Comparison of ENCODE assay signal across 2 cellular contexts in the genomic region with DNA sequence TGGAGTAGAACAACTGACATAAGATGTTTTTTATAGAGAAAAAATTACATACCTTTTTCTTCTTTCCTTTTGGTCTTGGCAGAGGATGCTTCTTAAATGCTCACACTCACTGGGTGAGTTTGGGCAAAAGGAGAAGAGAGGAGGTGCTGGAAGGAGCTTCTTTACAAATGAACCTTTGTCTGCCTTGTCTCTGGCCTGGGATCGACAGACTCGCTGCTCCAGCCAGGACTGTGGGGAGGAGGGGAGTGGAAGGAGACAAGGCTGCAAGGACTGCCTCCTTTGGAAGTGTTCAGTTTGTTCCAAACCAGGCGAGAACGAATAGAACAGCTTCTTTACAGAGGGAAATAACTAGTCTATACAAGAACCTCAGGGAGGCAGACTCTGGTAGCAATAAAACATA.
TF ChIP-seq lines count a peak whose summit lies in the region.

A gene (minus strand): TSS at position 101 of the 400 bp plus-strand sequence. CDS start 7,702 bp downstream, outside the sequence.

TF ChIP-seq in SK-N-SH, 30 proteins besides CTCF, POLR2A, EP300 and RAD21 (continued from another document):
- TF ChIP-seq, protein P1, sequence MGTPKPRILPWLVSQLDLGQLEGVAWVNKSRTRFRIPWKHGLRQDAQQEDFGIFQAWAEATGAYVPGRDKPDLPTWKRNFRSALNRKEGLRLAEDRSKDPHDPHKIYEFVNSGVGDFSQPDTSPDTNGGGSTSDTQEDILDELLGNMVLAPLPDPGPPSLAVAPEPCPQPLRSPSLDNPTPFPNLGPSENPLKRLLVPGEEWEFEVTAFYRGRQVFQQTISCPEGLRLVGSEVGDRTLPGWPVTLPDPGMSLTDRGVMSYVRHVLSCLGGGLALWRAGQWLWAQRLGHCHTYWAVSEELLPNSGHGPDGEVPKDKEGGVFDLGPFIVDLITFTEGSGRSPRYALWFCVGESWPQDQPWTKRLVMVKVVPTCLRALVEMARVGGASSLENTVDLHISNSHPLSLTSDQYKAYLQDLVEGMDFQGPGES (IDR thresholded peaks at IDR 0.05; ENCODE audit: low read depth, low read length) = no peak
- TF ChIP-seq CHD2 (IDR thresholded peaks at IDR 0.05; ENCODE audit: low read length, partially characterized antibody) (no peak), NRF1 (IDR thresholded peaks at IDR 0.05; ENCODE audit: low read depth, low read length) (no peak), FOXM1 (IDR thresholded peaks at IDR 0.05; ENCODE audit: low read depth) (no peak), GABPA (IDR thresholded peaks at IDR 0.05; ENCODE audit: low read depth) (no peak), EZH2phosphoT487 (IDR thresholded peaks at IDR 0.05; ENCODE audit: borderline replicate concordance, low read depth) (no peak), RXRA (IDR thresholded peaks at IDR 0.05; ENCODE audit: borderline replicate concordance, low read depth) (no peak), GATA2 (CRISPR knock-in tag; IDR thresholded peaks at IDR 0.05) (no peak), TAF1 (IDR thresholded peaks at IDR 0.05; ENCODE audit: borderline replicate concordance, low read depth, low read length) (no peak)
- TF ChIP-seq, protein P2, sequence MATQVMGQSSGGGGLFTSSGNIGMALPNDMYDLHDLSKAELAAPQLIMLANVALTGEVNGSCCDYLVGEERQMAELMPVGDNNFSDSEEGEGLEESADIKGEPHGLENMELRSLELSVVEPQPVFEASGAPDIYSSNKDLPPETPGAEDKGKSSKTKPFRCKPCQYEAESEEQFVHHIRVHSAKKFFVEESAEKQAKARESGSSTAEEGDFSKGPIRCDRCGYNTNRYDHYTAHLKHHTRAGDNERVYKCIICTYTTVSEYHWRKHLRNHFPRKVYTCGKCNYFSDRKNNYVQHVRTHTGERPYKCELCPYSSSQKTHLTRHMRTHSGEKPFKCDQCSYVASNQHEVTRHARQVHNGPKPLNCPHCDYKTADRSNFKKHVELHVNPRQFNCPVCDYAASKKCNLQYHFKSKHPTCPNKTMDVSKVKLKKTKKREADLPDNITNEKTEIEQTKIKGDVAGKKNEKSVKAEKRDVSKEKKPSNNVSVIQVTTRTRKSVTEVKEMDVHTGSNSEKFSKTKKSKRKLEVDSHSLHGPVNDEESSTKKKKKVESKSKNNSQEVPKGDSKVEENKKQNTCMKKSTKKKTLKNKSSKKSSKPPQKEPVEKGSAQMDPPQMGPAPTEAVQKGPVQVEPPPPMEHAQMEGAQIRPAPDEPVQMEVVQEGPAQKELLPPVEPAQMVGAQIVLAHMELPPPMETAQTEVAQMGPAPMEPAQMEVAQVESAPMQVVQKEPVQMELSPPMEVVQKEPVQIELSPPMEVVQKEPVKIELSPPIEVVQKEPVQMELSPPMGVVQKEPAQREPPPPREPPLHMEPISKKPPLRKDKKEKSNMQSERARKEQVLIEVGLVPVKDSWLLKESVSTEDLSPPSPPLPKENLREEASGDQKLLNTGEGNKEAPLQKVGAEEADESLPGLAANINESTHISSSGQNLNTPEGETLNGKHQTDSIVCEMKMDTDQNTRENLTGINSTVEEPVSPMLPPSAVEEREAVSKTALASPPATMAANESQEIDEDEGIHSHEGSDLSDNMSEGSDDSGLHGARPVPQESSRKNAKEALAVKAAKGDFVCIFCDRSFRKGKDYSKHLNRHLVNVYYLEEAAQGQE (IDR thresholded peaks at IDR 0.05; ENCODE audit: low read depth, low read length) = no peak
- TF ChIP-seq, protein P3, sequence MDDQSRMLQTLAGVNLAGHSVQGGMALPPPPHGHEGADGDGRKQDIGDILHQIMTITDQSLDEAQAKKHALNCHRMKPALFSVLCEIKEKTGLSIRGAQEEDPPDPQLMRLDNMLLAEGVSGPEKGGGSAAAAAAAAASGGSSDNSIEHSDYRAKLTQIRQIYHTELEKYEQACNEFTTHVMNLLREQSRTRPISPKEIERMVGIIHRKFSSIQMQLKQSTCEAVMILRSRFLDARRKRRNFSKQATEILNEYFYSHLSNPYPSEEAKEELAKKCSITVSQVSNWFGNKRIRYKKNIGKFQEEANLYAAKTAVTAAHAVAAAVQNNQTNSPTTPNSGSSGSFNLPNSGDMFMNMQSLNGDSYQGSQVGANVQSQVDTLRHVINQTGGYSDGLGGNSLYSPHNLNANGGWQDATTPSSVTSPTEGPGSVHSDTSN (IDR thresholded peaks at IDR 0.05) = no peak
- TF ChIP-seq, protein P4, sequence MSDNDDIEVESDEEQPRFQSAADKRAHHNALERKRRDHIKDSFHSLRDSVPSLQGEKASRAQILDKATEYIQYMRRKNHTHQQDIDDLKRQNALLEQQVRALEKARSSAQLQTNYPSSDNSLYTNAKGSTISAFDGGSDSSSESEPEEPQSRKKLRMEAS (IDR thresholded peaks at IDR 0.05; ENCODE audit: low read depth) = no peak
TF ChIP-seq in SK-N-SH: peak in this region for 0.

TF ChIP-seq in SK-N-SH treated with all-trans-retinoic acid at 6 μM for 48 hours, 23 proteins besides CTCF, POLR2A, EP300 and RAD21 (continued from another document):
- TF ChIP-seq, protein P5, sequence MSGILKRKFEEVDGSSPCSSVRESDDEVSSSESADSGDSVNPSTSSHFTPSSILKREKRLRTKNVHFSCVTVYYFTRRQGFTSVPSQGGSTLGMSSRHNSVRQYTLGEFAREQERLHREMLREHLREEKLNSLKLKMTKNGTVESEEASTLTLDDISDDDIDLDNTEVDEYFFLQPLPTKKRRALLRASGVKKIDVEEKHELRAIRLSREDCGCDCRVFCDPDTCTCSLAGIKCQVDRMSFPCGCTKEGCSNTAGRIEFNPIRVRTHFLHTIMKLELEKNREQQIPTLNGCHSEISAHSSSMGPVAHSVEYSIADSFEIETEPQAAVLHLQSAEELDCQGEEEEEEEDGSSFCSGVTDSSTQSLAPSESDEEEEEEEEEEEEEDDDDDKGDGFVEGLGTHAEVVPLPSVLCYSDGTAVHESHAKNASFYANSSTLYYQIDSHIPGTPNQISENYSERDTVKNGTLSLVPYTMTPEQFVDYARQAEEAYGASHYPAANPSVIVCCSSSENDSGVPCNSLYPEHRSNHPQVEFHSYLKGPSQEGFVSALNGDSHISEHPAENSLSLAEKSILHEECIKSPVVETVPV (CRISPR knock-in tag; IDR thresholded peaks at IDR 0.05) = no peak
- no peak for TF ChIP-seq OSR1 (CRISPR knock-in tag; IDR thresholded peaks at IDR 0.05)
- TF ChIP-seq CSDC2 (CRISPR knock-in tag; IDR thresholded peaks at IDR 0.05) = no peak
- TF ChIP-seq, protein P6, sequence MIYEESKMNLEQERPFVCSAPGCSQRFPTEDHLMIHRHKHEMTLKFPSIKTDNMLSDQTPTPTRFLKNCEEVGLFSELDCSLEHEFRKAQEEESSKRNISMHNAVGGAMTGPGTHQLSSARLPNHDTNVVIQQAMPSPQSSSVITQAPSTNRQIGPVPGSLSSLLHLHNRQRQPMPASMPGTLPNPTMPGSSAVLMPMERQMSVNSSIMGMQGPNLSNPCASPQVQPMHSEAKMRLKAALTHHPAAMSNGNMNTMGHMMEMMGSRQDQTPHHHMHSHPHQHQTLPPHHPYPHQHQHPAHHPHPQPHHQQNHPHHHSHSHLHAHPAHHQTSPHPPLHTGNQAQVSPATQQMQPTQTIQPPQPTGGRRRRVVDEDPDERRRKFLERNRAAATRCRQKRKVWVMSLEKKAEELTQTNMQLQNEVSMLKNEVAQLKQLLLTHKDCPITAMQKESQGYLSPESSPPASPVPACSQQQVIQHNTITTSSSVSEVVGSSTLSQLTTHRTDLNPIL (CRISPR knock-in tag; IDR thresholded peaks at IDR 0.05; ENCODE audit: low read depth) = no peak
